In genomic region chr17:73510981-73511442, GRCh38 we compare ENCODE assay signal across 23 cellular contexts.
DNase-seq lines count a peak whose midpoint lies in the region; ATAC-seq, FAIRE-seq and TF ChIP-seq lines count a peak whose summit lies in the region.
"Had no signal": no experiment of that assay in that cellular context is flagged by ENCODE, and none has a peak within 500 bp of the region (broad histone marks: within the 10 kb centered on the region; RNA-seq: fewer than 3 reads in every experiment).

No MANE protein-coding gene starts in this region.

- no peaks in the 10 kb centered on the region for H3K36me3 Mint-ChIP-seq in stimulated activated effector memory CD8-positive, alpha-beta T cell treated with anti-CD3 and anti-CD28 coated beads, Interleukin-12 subunit alpha, Interleukin-12 subunit beta, amount 100 ng/mL, for 72 hours

- TF ChIP-seq CTCF in kidney (IDR thresholded peaks at IDR 0.05; ENCODE audit: borderline replicate concordance, extremely low read depth, insufficient read depth): no peak
- no peak for TF ChIP-seq CTCF in brain microvascular endothelial cell (IDR thresholded peaks at IDR 0.05; ENCODE audit: low read depth, low read length, missing control alignments)

- DNase-seq in C1 segment of cervical spinal cord (lab: John Stamatoyannopoulos, UW) (peak in 8 of 14 donors; percentile 5 to 55 (median 19)), NCI-H2107 (lab: John Stamatoyannopoulos, UW) (peak; percentile 14), anterior cingulate cortex (lab: John Stamatoyannopoulos, UW) (peak in 30 of 58 donors; percentile 7 to 75 (median 39)), kidney (peak; percentile 37), brain microvascular endothelial cell (no peak), NCI-H2196 (lab: John Stamatoyannopoulos, UW; ENCODE audit: unreplicated experiment) (no peak)
- DNase-seq in stimulated activated effector memory CD8-positive, alpha-beta T cell treated with anti-CD3 and anti-CD28 coated beads, Interleukin-12 subunit alpha, Interleukin-12 subunit beta, amount 100 ng/mL, for 72 hours (ENCODE audit: low spot score in 2 of 2): no peak
- DNase-seq: activated CD4-positive, alpha-beta T cell treated with anti-CD3 and anti-CD28 coated beads, Interleukin-2, amount 50 U/mL, for 48 hours; activated gamma-delta T cell treated with Interleukin-2 at 50 U/mL for 16 hours; adrenal gland; CD4-positive, alpha-beta T cell; effector CD4-positive, alpha-beta T cell; esophagus squamous epithelium; heart left ventricle; SHP77; stimulated activated CD8-positive, alpha-beta memory T cell treated with anti-CD3 and anti-CD28 coated beads, Interleukin-4, amount 100 ng/mL, for 48 hours; WERI-Rb-1 had no signal

- no peak overlapping the region for H3K9ac ChIP-seq in kidney (ENCODE audit: low read length in 2 of 2)
- H3K9ac ChIP-seq: KMS-11 had no signal

- H3K27ac ChIP-seq in kidney (ENCODE audit: low read depth in 2 of 2, low read length in 2 of 2) (no peak overlapping the region), brain microvascular endothelial cell (no peak overlapping the region)
- H3K27ac ChIP-seq: adrenal gland, esophagus squamous epithelium, heart left ventricle, KMS-11, neutrophil, vagina, WERI-Rb-1 had no signal

- no peaks in the 10 kb centered on the region for H3K9me3 ChIP-seq in kidney (ENCODE audit: control insufficient read depth in 1 of 2, low read length in 2 of 2)
- H3K9me3 ChIP-seq: adrenal gland, esophagus squamous epithelium, heart left ventricle, neutrophil, vagina had no signal

- no peak for FAIRE-seq in kidney (lab: Jason Lieb, UNC)

- H3K4me3 ChIP-seq in kidney (ENCODE audit: low read length in 2 of 2) (no peak overlapping the region), brain microvascular endothelial cell (ENCODE audit: low read depth, low read length) (no peak overlapping the region)
- H3K4me3 ChIP-seq: adrenal gland, esophagus squamous epithelium, heart left ventricle, vagina had no signal

- H3K27ac Mint-ChIP-seq in stimulated activated effector memory CD8-positive, alpha-beta T cell treated with anti-CD3 and anti-CD28 coated beads, Interleukin-12 subunit alpha, Interleukin-12 subunit beta, amount 100 ng/mL, for 72 hours: no peak overlapping the region
- H3K27ac Mint-ChIP-seq: CD4-positive, alpha-beta T cell; T-helper 1 cell treated with Interleukin-12 subunit alpha and Interleukin-12 subunit beta and Interleukin-4 antibody, amounts not matched to agents 30 μg/mL and 1 μg/mL, for 36 hours had no signal

- H3K36me3 ChIP-seq in kidney (ENCODE audit: control insufficient read depth in 1 of 2, insufficient read depth in 2 of 2, low read length in 2 of 2) (no peaks in the 10 kb centered on the region), brain microvascular endothelial cell (replicated peaks) (no peaks in the 10 kb centered on the region)
- H3K36me3 ChIP-seq: adrenal gland, esophagus squamous epithelium, heart left ventricle, neutrophil, vagina had no signal

- peaks cover 5% of the 10 kb centered on the region for H3K4me1 Mint-ChIP-seq in stimulated activated effector memory CD8-positive, alpha-beta T cell treated with anti-CD3 and anti-CD28 coated beads, Interleukin-12 subunit alpha, Interleukin-12 subunit beta, amount 100 ng/mL, for 72 hours
- H3K4me1 Mint-ChIP-seq: central memory CD8-positive, alpha-beta T cell had no signal

- no peaks in the 10 kb centered on the region for H3K27me3 ChIP-seq in brain microvascular endothelial cell (replicated peaks)
- H3K27me3 ChIP-seq: adrenal gland, heart left ventricle, neutrophil, vagina had no signal

- no peaks in the 10 kb centered on the region for H3K4me1 ChIP-seq in kidney (ENCODE audit: control insufficient read depth in 1 of 2, insufficient read depth in 1 of 2, low read depth in 1 of 2, low read length in 2 of 2)
- H3K4me1 ChIP-seq: adrenal gland, esophagus squamous epithelium, heart left ventricle, vagina had no signal

- no peak overlapping the region for H3K4me3 Mint-ChIP-seq in stimulated activated effector memory CD8-positive, alpha-beta T cell treated with anti-CD3 and anti-CD28 coated beads, Interleukin-12 subunit alpha, Interleukin-12 subunit beta, amount 100 ng/mL, for 72 hours
- H3K4me3 Mint-ChIP-seq: CD4-positive, alpha-beta T cell; central memory CD8-positive, alpha-beta T cell; T-helper 1 cell treated with Interleukin-12 subunit alpha and Interleukin-12 subunit beta and Interleukin-4 antibody, amounts not matched to agents 30 μg/mL and 1 μg/mL, for 36 hours had no signal

- no peaks in the 10 kb centered on the region for H3K9me3 Mint-ChIP-seq in stimulated activated effector memory CD8-positive, alpha-beta T cell treated with anti-CD3 and anti-CD28 coated beads, Interleukin-12 subunit alpha, Interleukin-12 subunit beta, amount 100 ng/mL, for 72 hours
- H3K9me3 Mint-ChIP-seq: CD4-positive, alpha-beta T cell; central memory CD8-positive, alpha-beta T cell; T-helper 1 cell treated with Interleukin-12 subunit alpha and Interleukin-12 subunit beta and Interleukin-4 antibody, amounts not matched to agents 30 μg/mL and 1 μg/mL, for 36 hours had no signal

- intact Hi-C loops in kidney (cut with DNase I): no loop called here

- no peak for ATAC-seq in stimulated activated effector memory CD8-positive, alpha-beta T cell treated with anti-CD3 and anti-CD28 coated beads, Interleukin-12 subunit alpha, Interleukin-12 subunit beta, amount 100 ng/mL, for 72 hours
- no peak for ATAC-seq in HG03571 (IDR thresholded peaks at IDR 0.05; ENCODE audit: unreplicated experiment)
- ATAC-seq: heart left ventricle had no signal

- in situ Hi-C loops in brain microvascular endothelial cell (cut with HindIII; ENCODE audit: low pct_ligation_motif_present, low sequenced_read_pairs): no loop called here

Comparison
In these comparisons a context has a peak if more than half of its experiments do, and no peak if none do; other contexts are left out.
1. DNase-seq: peak in C1 segment of cervical spinal cord (8 of 14), NCI-H2107 (single experiment), anterior cingulate cortex (30 of 58) and kidney (single experiment); none in brain microvascular endothelial cell (single experiment), stimulated activated effector memory CD8-positive, alpha-beta T cell treated with anti-CD3 and anti-CD28 coated beads, Interleukin-12 subunit alpha, Interleukin-12 subunit beta, amount 100 ng/mL, for 72 hours (0 of 2) and NCI-H2196 (single experiment).